In the genomic region with DNA sequence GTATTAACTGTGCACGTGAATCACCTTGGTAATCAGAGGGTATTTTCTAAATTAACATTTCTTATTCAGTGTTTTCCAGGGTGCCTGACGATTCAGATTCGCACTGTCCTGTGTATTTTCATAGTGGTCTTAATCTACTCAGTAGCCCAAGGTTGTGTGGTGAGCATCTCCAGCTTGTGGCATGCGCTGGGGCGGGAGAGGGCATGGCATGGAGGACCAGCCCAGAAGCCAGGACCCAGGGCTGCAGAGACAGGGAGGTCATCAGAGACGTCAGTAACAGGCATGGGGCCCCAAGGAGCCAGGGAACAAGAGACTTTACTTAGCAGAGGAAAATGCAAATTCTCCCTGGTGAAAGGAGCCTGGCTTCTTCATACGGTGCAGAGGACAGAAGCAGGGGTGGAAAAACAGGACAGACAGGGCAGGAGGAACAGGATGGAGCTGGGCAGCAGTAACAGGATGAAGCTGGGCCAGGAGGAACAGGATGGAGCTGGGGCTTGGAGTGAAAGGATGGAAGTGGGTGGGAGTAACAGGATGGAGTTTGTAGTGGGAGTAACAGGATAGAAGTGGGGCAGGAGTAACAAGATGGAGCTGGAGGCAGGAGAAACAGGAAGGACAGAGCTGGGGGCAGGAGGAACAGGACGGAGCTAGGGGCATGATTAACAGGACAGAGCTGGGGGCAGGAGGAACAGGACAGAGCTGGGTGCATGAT, we compare ENCODE assay signal across 24 cellular contexts.
DNase-seq lines count a peak whose midpoint lies in the region; ATAC-seq and TF ChIP-seq lines count a peak whose summit lies in the region.
"Had no signal": no experiment of that assay in that cellular context is flagged by ENCODE, and none has a peak within 500 bp of the region (broad histone marks: within the 10 kb centered on the region; RNA-seq: fewer than 3 reads in every experiment).

No MANE protein-coding gene starts in this region.

- H4K91ac ChIP-seq in H9 (ENCODE audit: insufficient read length, low read depth, low read length): no peak overlapping the region

- no peak overlapping the region for H2BK12ac ChIP-seq in H9 (ENCODE audit: insufficient read length, low read depth, low read length)

- no peak overlapping the region for H3K4me3 Mint-ChIP-seq in H9
- H3K4me3 Mint-ChIP-seq: activated CD4-positive, alpha-beta memory T cell treated with anti-CD3 and anti-CD28 coated beads for 36 hours; activated naive CD8-positive, alpha-beta T cell; nephron progenitor cell; stimulated activated naive B cell treated with anti-CD40 and anti-IgM and Interleukin-4, amounts not matched to agents 10 μg/mL and 1 μg/mL and 100 μg/mL, for 72 hours had no signal

- no peaks in the 10 kb centered on the region for H3K4me1 ChIP-seq in H9 (ENCODE audit: insufficient read depth, low read length)
- H3K4me1 ChIP-seq in Panc1 (ENCODE audit: control insufficient read depth, insufficient read depth, low read length): no peaks in the 10 kb centered on the region
- H3K4me1 ChIP-seq: colonic mucosa, lower lobe of right lung, parathyroid adenoma, SJCRH30, suprapubic skin had no signal

- H3K27ac Mint-ChIP-seq in H9: peak overlapping the region in 2 of 3 experiments; percentile 2 to 76; a peak in 4 of 7 replicates
- H3K27ac Mint-ChIP-seq: activated CD4-positive, alpha-beta memory T cell treated with anti-CD3 and anti-CD28 coated beads for 36 hours; activated naive CD8-positive, alpha-beta T cell; nephron progenitor cell; stimulated activated naive B cell treated with anti-CD40 and anti-IgM and Interleukin-4, amounts not matched to agents 10 μg/mL and 1 μg/mL and 100 μg/mL, for 72 hours had no signal

- H2AK5ac ChIP-seq in H9 (ENCODE audit: insufficient read length, low read length): no peak overlapping the region

- H3K4me2 ChIP-seq in H9 (ENCODE audit: insufficient read depth, insufficient read length, low read length): no peak overlapping the region

- H2AFZ ChIP-seq in H9 (ENCODE audit: low read length): no peak overlapping the region
- H2AFZ ChIP-seq: parathyroid adenoma had no signal

- no peak overlapping the region for H2BK20ac ChIP-seq in H9 (ENCODE audit: low read depth, low read length, poor library complexity, severe bottlenecking)

- DNase-seq in H9: no peak
- no peak for DNase-seq in Panc1 (ENCODE audit: low read depth, low spot score)
- peak; percentile 25 for DNase-seq in fibroblast of pulmonary artery (ENCODE audit: low read depth)
- DNase-seq in posterior vena cava (ENCODE audit: low spot score): peak; percentile 44
- DNase-seq in GOT3 (lab: John Stamatoyannopoulos, UW): no peak
- no peak for DNase-seq in globus pallidus (ENCODE audit: low spot score)
- DNase-seq: activated CD4-positive, alpha-beta memory T cell treated with anti-CD3 and anti-CD28 coated beads for 36 hours; activated effector memory CD4-positive, alpha-beta T cell treated with Interleukin-2 at 50 U/mL for 16 hours; activated T-cell treated with anti-CD3 and anti-CD28 coated beads for 4 hours; anterior cingulate cortex; C1 segment of cervical spinal cord; Calu3; lower lobe of right lung; NCI-H1092 treated with DMSO at 0.1 percent for 48 hours; NCI-H187 treated with DMSO at 0.1 percent for 48 hours; nephron progenitor cell; SJCRH30; stimulated activated naive B cell treated with anti-CD40 and anti-IgM and Interleukin-4, amounts not matched to agents 10 μg/mL and 1 μg/mL and 100 μg/mL, for 72 hours had no signal

- H3K27ac ChIP-seq in H9 (ENCODE audit: insufficient read length, low read depth, low read length) (no peak overlapping the region), Panc1 (ENCODE audit: low read length) (no peak overlapping the region)
- H3K27ac ChIP-seq: colonic mucosa, lower lobe of right lung, parathyroid adenoma, right lobe of liver, SJCRH30, suprapubic skin had no signal

- H3K27me3 Mint-ChIP-seq in H9 (ENCODE audit: low read depth): no peaks in the 10 kb centered on the region
- H3K27me3 Mint-ChIP-seq: activated CD4-positive, alpha-beta memory T cell treated with anti-CD3 and anti-CD28 coated beads for 36 hours had no signal

- POLR2A ChIA-PET in Panc1 (lab: Charles Lee): interaction anchor here (0.7 kb wide), 1 partner anchor 157 kb away, joined by 7 read pairs; no protein-coding TSS in a partner anchor

- no peak overlapping the region for H3K56ac ChIP-seq in H9 (ENCODE audit: insufficient read length, low read depth, low read length)

- H3K9me3 Mint-ChIP-seq in H9: no peaks in the 10 kb centered on the region
- H3K9me3 Mint-ChIP-seq: activated CD4-positive, alpha-beta memory T cell treated with anti-CD3 and anti-CD28 coated beads for 36 hours; nephron progenitor cell; stimulated activated naive B cell treated with anti-CD40 and anti-IgM and Interleukin-4, amounts not matched to agents 10 μg/mL and 1 μg/mL and 100 μg/mL, for 72 hours had no signal

- H3K79me2 ChIP-seq in H9 (ENCODE audit: insufficient read depth, low read length): no peaks in the 10 kb centered on the region
- H3K79me2 ChIP-seq: parathyroid adenoma had no signal

- no peak overlapping the region for H2BK15ac ChIP-seq in H9 (ENCODE audit: low read depth, low read length)

- no peak overlapping the region for H3K18ac ChIP-seq in H9 (ENCODE audit: insufficient read length, low read depth, low read length)

- no TSS peak for BruUV-seq in Panc1 (replicated peaks; lab: Mats Ljungman, UMichigan)

- H3K4ac ChIP-seq in H9 (ENCODE audit: low read depth, low read length): no peak overlapping the region

- H3K23me2 ChIP-seq in H9 (ENCODE audit: insufficient read length, low read depth, low read length, poor library complexity, severe bottlenecking): no peaks in the 10 kb centered on the region

- H3K23ac ChIP-seq in H9 (ENCODE audit: insufficient read length, low read depth, low read length): no peak overlapping the region

- no peaks in the 10 kb centered on the region for H3K79me1 ChIP-seq in H9 (ENCODE audit: insufficient read depth, low read depth, low read length, poor library complexity, severe bottlenecking)

- no peak overlapping the region for H4K8ac ChIP-seq in H9 (replicated peaks; ENCODE audit: insufficient read length, low read depth, low read length)

- intact Hi-C loops in Panc1 (cut with micrococcal nuclease; ENCODE audit: unreplicated experiment): no loop called here
- intact Hi-C loops in posterior vena cava (cut with DNase I): no loop called here

- peaks cover 4% of the 10 kb centered on the region for H4K20me1 ChIP-seq in H9 (ENCODE audit: control insufficient read depth, insufficient read depth, insufficient read length)

- H2BK120ac ChIP-seq in H9 (ENCODE audit: low read depth, low read length, poor library complexity, severe bottlenecking): no peak overlapping the region

- in situ Hi-C loops in Panc1 (cut with HindIII; ENCODE audit: low pct_unique_long_range_greater_than_20kb, low sequenced_read_pairs): no loop called here

- no peaks in the 10 kb centered on the region for H3K36me3 ChIP-seq in Panc1 (ENCODE audit: control insufficient read depth, insufficient read depth, low read length)
- H3K36me3 ChIP-seq: colonic mucosa, lower lobe of right lung, right lobe of liver, SJCRH30, suprapubic skin had no signal

- no peak overlapping the region for H3K9ac ChIP-seq in H9 (ENCODE audit: extremely low read depth, insufficient read length, low read length)
- H3K9ac ChIP-seq: parathyroid adenoma had no signal

- WGBS in H9 (ENCODE audit: extremely low coverage, insufficient read length, low lambda C conversion rate): no CpG with 5 or more reads among the region's 8 CpGs

- H3K4me3 ChIP-seq in Panc1 (ENCODE audit: low read depth in 2 of 2, low read length in 2 of 2) (no peak overlapping the region), fibroblast of pulmonary artery (replicated peaks; ENCODE audit: low read depth, low read length) (no peak overlapping the region)
- H3K4me3 ChIP-seq: colonic mucosa, lower lobe of right lung, right lobe of liver, SJCRH30, suprapubic skin had no signal

- no peak overlapping the region for H2BK5ac ChIP-seq in H9 (ENCODE audit: insufficient read length, low read length)

- CTCF ChIA-PET in Panc1 (lab: Charles Lee): interaction anchor here (0.6 kb wide), 1 partner anchor 505 kb away, joined by 4 read pairs; no protein-coding TSS in a partner anchor

- TF ChIP-seq CTCF in H9 (conservative IDR thresholded peaks at IDR 0.05) (no peak), Panc1 (IDR thresholded peaks at IDR 0.05) (no peak), fibroblast of pulmonary artery (IDR thresholded peaks at IDR 0.05; ENCODE audit: low read length, missing control alignments) (no peak)

- peaks cover 4 to 5% of the 10 kb centered on the region in 2 experiments; a peak in 2 of 4 replicates for H3K4me1 Mint-ChIP-seq in H9
- H3K4me1 Mint-ChIP-seq: stimulated activated naive B cell treated with anti-CD40 and anti-IgM and Interleukin-4, amounts not matched to agents 10 μg/mL and 1 μg/mL and 100 μg/mL, for 72 hours had no signal

- H3T11ph ChIP-seq in H9 (ENCODE audit: low read length): no peak overlapping the region

- ATAC-seq in Panc1 (0 out of 2 replicates have a peak, but pooled peaks have one; percentile 19), GM18519 (IDR thresholded peaks at IDR 0.05; ENCODE audit: low FRiP score, unreplicated experiment) (no peak)
- ATAC-seq: lower lobe of right lung; stimulated activated naive B cell treated with anti-CD40 and anti-IgM and Interleukin-4, amounts not matched to agents 10 μg/mL and 1 μg/mL and 100 μg/mL, for 72 hours had no signal

- H3K27me3 ChIP-seq in H9 (ENCODE audit: insufficient read depth, low read length): no peaks in the 10 kb centered on the region
- peaks cover 3% of the 10 kb centered on the region; the same call in 1 of the 2 replicates for H3K27me3 ChIP-seq in Panc1 (ENCODE audit: control insufficient read depth, insufficient read depth, low read length)
- H3K27me3 ChIP-seq: colonic mucosa, right lobe of liver, suprapubic skin had no signal

- H4K5ac ChIP-seq in H9 (ENCODE audit: insufficient read length, low read depth, low read length): no peak overlapping the region

- H3K9me3 ChIP-seq in H9 (ENCODE audit: control insufficient read depth, low read depth, low read length): no peaks in the 10 kb centered on the region
- H3K9me3 ChIP-seq in Panc1 (ENCODE audit: control insufficient read depth, insufficient read depth, low read depth, low read length): no peaks in the 10 kb centered on the region
- H3K9me3 ChIP-seq: colonic mucosa, lower lobe of right lung, right lobe of liver, SJCRH30, suprapubic skin had no signal

- H3K36me3 Mint-ChIP-seq in H9 (ENCODE audit: insufficient read depth in 1 of 3, low read depth in 3 of 3): peaks cover 7 to 19% (median 10%) of the 10 kb centered on the region in 3 experiments
- H3K36me3 Mint-ChIP-seq: activated CD4-positive, alpha-beta memory T cell treated with anti-CD3 and anti-CD28 coated beads for 36 hours; activated naive CD8-positive, alpha-beta T cell; stimulated activated naive B cell treated with anti-CD40 and anti-IgM and Interleukin-4, amounts not matched to agents 10 μg/mL and 1 μg/mL and 100 μg/mL, for 72 hours had no signal

- H3K14ac ChIP-seq in H9 (ENCODE audit: insufficient read depth, low read length): no peak overlapping the region

Comparison
In these comparisons a context has a peak if more than half of its experiments do, and no peak if none do; other contexts are left out.
1. DNase-seq: peak in fibroblast of pulmonary artery (single experiment) and posterior vena cava (single experiment); none in H9 (single experiment), Panc1 (single experiment), GOT3 (single experiment) and globus pallidus (single experiment).